Comparison of ENCODE assay signal across 1 cellular context in genomic region chr12:104719700-104720345, GRCh38.
TF ChIP-seq lines count a peak whose summit lies in the region.

No MANE protein-coding gene starts in this region.

TF ChIP-seq in GM23338, 12 proteins besides CTCF, POLR2A, EP300 and RAD21 (continued from another document):
- TF ChIP-seq REST (IDR thresholded peaks at IDR 0.05; ENCODE audit: unreplicated experiment) (no peak), POLR2AphosphoS5 (IDR thresholded peaks at IDR 0.05; ENCODE audit: low read depth) (no peak)
